8 cellular contexts compared by ENCODE assay signal in genomic region chr7:103148994-103149807, GRCh38. TPM values are rescaled to one million over a fixed set of nuclear protein-coding genes. Genes with fewer than 3 reads are reported as not detected.
DNase-seq lines count a peak whose midpoint lies in the region; ATAC-seq lines count a peak whose summit lies in the region.

NAPEPLD (minus strand) TSS chr7:103149099; CDS start chr7:103128776, 20,323 bp downstream.

- peak; percentile 85 to 88 for ATAC-seq in CD4-positive, CD25-positive, alpha-beta regulatory T cell (ENCODE audit: low read depth in 2 of 2)
- ATAC-seq in GM19397 (IDR thresholded peaks at IDR 0.05; ENCODE audit: unreplicated experiment) (peak; percentile 90), HG03558 (IDR thresholded peaks at IDR 0.05; ENCODE audit: extremely low read depth, unreplicated experiment) (peak; percentile 77)

- peaks cover 25% of the 10 kb centered on the region for H3K4me1 ChIP-seq in CD4-positive, CD25-positive, alpha-beta regulatory T cell (ENCODE audit: control insufficient read depth, insufficient read depth, low read length, poor library complexity, severe bottlenecking)

- H3K4me3 Mint-ChIP-seq in CD4-positive, CD25-positive, alpha-beta regulatory T cell: peak within 1 kb of the TSS; percentile 94 to 99 (median 98)
- peak within 1 kb of the TSS; percentile 93 for H3K4me3 Mint-ChIP-seq in activated CD4-positive, alpha-beta memory T cell treated with anti-CD3 and anti-CD28 coated beads, Interleukin-2, amount 10 ng/mL, durations not matched to agents 7 days and 5 days

- H3K27me3 ChIP-seq in CD4-positive, CD25-positive, alpha-beta regulatory T cell (ENCODE audit: control insufficient read depth, insufficient read depth, low read length): no peaks in the 10 kb centered on the region

- H3K9me3 ChIP-seq in CD4-positive, CD25-positive, alpha-beta regulatory T cell (ENCODE audit: control insufficient read depth in 2 of 2, low read length in 2 of 2): no peaks in the 10 kb centered on the region

- H3K9me3 Mint-ChIP-seq in CD4-positive, CD25-positive, alpha-beta regulatory T cell: peaks cover 0 to 1% (median 0%) of the 10 kb centered on the region in 7 donors
- no peaks in the 10 kb centered on the region for H3K9me3 Mint-ChIP-seq in activated CD4-positive, alpha-beta memory T cell treated with anti-CD3 and anti-CD28 coated beads, Interleukin-2, amount 10 ng/mL, durations not matched to agents 7 days and 5 days

- CTCF ChIA-PET in activated CD4-positive, alpha-beta memory T cell treated with anti-CD3 and anti-CD28 coated beads, Interleukin-2, amount 10 ng/mL, durations not matched to agents 7 days and 5 days (lab: Charles Lee): interaction anchor here (1.3 kb wide), 1 partner anchor 74 kb away, joined by 4 read pairs; the partner anchor contains the start of genes ARMC10 and FBXL13

- no peaks in the 10 kb centered on the region for H3K36me3 ChIP-seq in CD4-positive, CD25-positive, alpha-beta regulatory T cell (ENCODE audit: control insufficient read depth, insufficient read depth, low read length)

- H3K36me3 Mint-ChIP-seq in CD4-positive, CD25-positive, alpha-beta regulatory T cell: peaks cover 9% of the 10 kb centered on the region
- peaks cover 17% of the 10 kb centered on the region for H3K36me3 Mint-ChIP-seq in activated CD4-positive, alpha-beta memory T cell treated with anti-CD3 and anti-CD28 coated beads, Interleukin-2, amount 10 ng/mL, durations not matched to agents 7 days and 5 days (ENCODE audit: low read depth)

- POLR2A ChIA-PET in activated CD4-positive, alpha-beta memory T cell treated with anti-CD3 and anti-CD28 coated beads, Interleukin-2, amount 10 ng/mL, durations not matched to agents 7 days and 5 days (lab: Charles Lee): interaction anchor here (0.6 to 1.8 kb wide), 6 partner anchors 9 to 1795 kb away, joined by 3 to 6 read pairs (median 4); partner anchors contain the start of genes ARMC10 and FBXL13

- no peaks in the 10 kb centered on the region for H3K27me3 Mint-ChIP-seq in CD4-positive, CD25-positive, alpha-beta regulatory T cell
- H3K27me3 Mint-ChIP-seq in activated CD4-positive, alpha-beta memory T cell treated with anti-CD3 and anti-CD28 coated beads, Interleukin-2, amount 10 ng/mL, durations not matched to agents 7 days and 5 days: no peaks in the 10 kb centered on the region

- peak; percentile 54 to 90 (median 85) for DNase-seq in CD4-positive, CD25-positive, alpha-beta regulatory T cell
- peak; percentile 70 for DNase-seq in NCI-H748 treated with DMSO at 0.1 percent for 48 hours (lab: John Stamatoyannopoulos, UW)
- DNase-seq in activated CD4-positive, alpha-beta memory T cell treated with anti-CD3 and anti-CD28 coated beads, Interleukin-2, amount 10 ng/mL, durations not matched to agents 7 days and 5 days: peak; percentile 74
- peak; percentile 85 for DNase-seq in ecto neural progenitor cell (ENCODE audit: low spot score)
- DNase-seq in lung microvascular endothelial cell (ENCODE audit: low read depth in 2 of 2): peak; percentile 84 to 85
- DNase-seq in stimulated activated CD4-positive, alpha-beta T cell treated with anti-CD3 and anti-CD28 coated beads, TNF-alpha, amount 100 ng/mL, for 24 hours (ENCODE audit: low read depth in 3 of 3): peak; percentile 31 to 65 (median 44)

- peaks cover 20 to 61% (median 36%) of the 10 kb centered on the region in 4 donors for H3K4me1 Mint-ChIP-seq in CD4-positive, CD25-positive, alpha-beta regulatory T cell
- peaks cover 50% of the 10 kb centered on the region for H3K4me1 Mint-ChIP-seq in activated CD4-positive, alpha-beta memory T cell treated with anti-CD3 and anti-CD28 coated beads, Interleukin-2, amount 10 ng/mL, durations not matched to agents 7 days and 5 days

- H3K4me3 ChIP-seq in CD4-positive, CD25-positive, alpha-beta regulatory T cell (ENCODE audit: low read depth, low read length): peak within 1 kb of the TSS; percentile 97

- peak within 1 kb of the TSS; percentile 72 for H3K27ac ChIP-seq in CD4-positive, CD25-positive, alpha-beta regulatory T cell (ENCODE audit: insufficient read depth, low read length, poor library complexity, severe bottlenecking)

- peak within 1 kb of the TSS; percentile 98 to 99 (median 99) for H3K27ac Mint-ChIP-seq in CD4-positive, CD25-positive, alpha-beta regulatory T cell
- H3K27ac Mint-ChIP-seq in activated CD4-positive, alpha-beta memory T cell treated with anti-CD3 and anti-CD28 coated beads, Interleukin-2, amount 10 ng/mL, durations not matched to agents 7 days and 5 days: peak within 1 kb of the TSS; percentile 94

RNA-seq across cellular contexts. Expression of gene NAPEPLD, which starts in this region (rescaled TPM):
- 6.4 TPM for total RNA-seq in CD4-positive, CD25-positive, alpha-beta regulatory T cell
- 10 to 100 TPM in 2 of 4 donors, 1 to 10 TPM in 2; 6.8 to 11.2 (median 9.6) TPM for polyA plus RNA-seq in CD4-positive, CD25-positive, alpha-beta regulatory T cell
- total RNA-seq in activated CD4-positive, alpha-beta memory T cell treated with anti-CD3 and anti-CD28 coated beads, Interleukin-2, amount 10 ng/mL, durations not matched to agents 7 days and 5 days: 10 to 100 TPM; 10.7 to 11.5 TPM
- total RNA-seq in lung microvascular endothelial cell: 2.4 and 3.0 TPM in 2 replicates

Comparison
In these comparisons a context has a peak if more than half of its experiments do, and no peak if none do; other contexts are left out.
1. Peak in every context shown above with its lines: DNase-seq, ATAC-seq, H3K4me3 ChIP-seq and H3K27ac ChIP-seq.